ENCODE assay signal across 18 cellular contexts in genomic region chr3:23302276-23302675, GRCh38.
DNase-seq lines count a peak whose midpoint lies in the region; ATAC-seq and TF ChIP-seq lines count a peak whose summit lies in the region.
"Had no signal": no experiment of that assay in that cellular context is flagged by ENCODE, and none has a peak within 500 bp of the region (broad histone marks: within the 10 kb centered on the region; RNA-seq: fewer than 3 reads in every experiment).

No MANE protein-coding gene starts in this region.

- H3K9me3 Mint-ChIP-seq in Calu3 (ENCODE audit: low read depth, unreplicated experiment): peaks cover 2% of the 10 kb centered on the region

- intact Hi-C loops in Calu3 (cut with micrococcal nuclease; ENCODE audit: unreplicated experiment): no loop called here
- intact Hi-C loops in left cardiac atrium (cut with DNase I): no loop called here
- intact Hi-C loops in dorsolateral prefrontal cortex (cut with DNase I): no loop called here
- intact Hi-C loops in heart left ventricle (cut with DNase I): no loop called here

- no peaks in the 10 kb centered on the region for H3K9me3 ChIP-seq in mesenchymal stem cell (ENCODE audit: control insufficient read depth, low read length)
- peaks cover 0 to 2% (median 0%) of the 10 kb centered on the region in 12 donors for H3K9me3 ChIP-seq in heart left ventricle
- H3K9me3 ChIP-seq: Caco-2 had no signal

- H3K27ac Mint-ChIP-seq in Calu3 (ENCODE audit: unreplicated experiment): peak overlapping the region; percentile 20
- H3K27ac Mint-ChIP-seq: CD4-positive, CD25-positive, alpha-beta regulatory T cell had no signal

- H3K23ac ChIP-seq in mesenchymal stem cell (ENCODE audit: low read length in 2 of 2): no peak overlapping the region

- no peak overlapping the region for H3K18ac ChIP-seq in mesenchymal stem cell (ENCODE audit: low read depth in 1 of 2, low read length in 2 of 2)

- TF ChIP-seq CTCF in Calu3 (IDR thresholded peaks at IDR 0.05; ENCODE audit: unreplicated experiment): no peak
- no peak for TF ChIP-seq CTCF in choroid plexus epithelial cell (conservative IDR thresholded peaks at IDR 0.05; ENCODE audit: low read depth, low read length)
- no peak for TF ChIP-seq CTCF in dorsolateral prefrontal cortex (IDR thresholded peaks at IDR 0.05 in 54 of 56, conservative IDR thresholded peaks at IDR 0.05 in 2 of 56; ENCODE audit: low read depth in 1 of 56, partially characterized antibody in 56 of 56)
- TF ChIP-seq CTCF in heart left ventricle (IDR thresholded peaks at IDR 0.05): no peak

- H4K8ac ChIP-seq in mesenchymal stem cell (ENCODE audit: low read length): no peak overlapping the region

- H3K79me1 ChIP-seq in mesenchymal stem cell (replicated peaks; ENCODE audit: low read length, poor library complexity, severe bottlenecking): peaks cover 6% of the 10 kb centered on the region

- H2BK15ac ChIP-seq in mesenchymal stem cell (ENCODE audit: low read depth, poor library complexity, severe bottlenecking): no peak overlapping the region

- H3K4me2 ChIP-seq in mesenchymal stem cell (ENCODE audit: low read length, poor library complexity, severe bottlenecking): no peak overlapping the region
- H3K4me2 ChIP-seq: PC-9 had no signal

- no peaks in the 10 kb centered on the region for H3K27me3 ChIP-seq in mesenchymal stem cell (ENCODE audit: control insufficient read depth in 1 of 2, insufficient read depth in 1 of 2, low read length in 2 of 2)
- H3K27me3 ChIP-seq in dorsolateral prefrontal cortex: no peaks in the 10 kb centered on the region
- no peaks in the 10 kb centered on the region for H3K27me3 ChIP-seq in heart left ventricle

- no peak overlapping the region for H2BK5ac ChIP-seq in mesenchymal stem cell (ENCODE audit: low read depth, low read length, poor library complexity, severe bottlenecking)

- no peak for DNase-seq in Calu3
- DNase-seq in LHCN-M2 (ENCODE audit: low read depth): peak; percentile 58
- DNase-seq in choroid plexus epithelial cell (ENCODE audit: low read depth): peak; percentile 77
- DNase-seq in mesenchymal stem cell: no peak
- no peak for DNase-seq in left cardiac atrium
- DNase-seq in dorsolateral prefrontal cortex: no peak
- DNase-seq in heart left ventricle: no peak
- DNase-seq: Caco-2; CD4-positive, CD25-positive, alpha-beta regulatory T cell; KG1; NCI-H1092; NCI-H146; NCI-H2081; NCI-H510A; NCI-H774; PC-9 had no signal

- no peak for TF ChIP-seq POLR2A in heart left ventricle (IDR thresholded peaks at IDR 0.05)

- no peak overlapping the region for H3K4me3 Mint-ChIP-seq in Calu3 (ENCODE audit: low read depth, unreplicated experiment)
- H3K4me3 Mint-ChIP-seq: CD4-positive, CD25-positive, alpha-beta regulatory T cell had no signal

- no peak overlapping the region for H4K91ac ChIP-seq in mesenchymal stem cell (ENCODE audit: low read length)

- H3K9ac ChIP-seq in mesenchymal stem cell (ENCODE audit: low read length): no peak overlapping the region

- no peak overlapping the region for H3K14ac ChIP-seq in mesenchymal stem cell (ENCODE audit: low read length in 2 of 2)

- BruUV-seq in Calu3 (replicated peaks; lab: Mats Ljungman, UMichigan): no TSS peak

- no peak overlapping the region for H2BK120ac ChIP-seq in mesenchymal stem cell (ENCODE audit: low read depth, low read length)

- no peaks in the 10 kb centered on the region for H3K36me3 Mint-ChIP-seq in Calu3 (ENCODE audit: insufficient read depth, unreplicated experiment)
- H3K36me3 Mint-ChIP-seq: CD4-positive, CD25-positive, alpha-beta regulatory T cell had no signal

- no peak overlapping the region for H2BK12ac ChIP-seq in mesenchymal stem cell (ENCODE audit: low read length in 2 of 2)

- H2AFZ ChIP-seq in mesenchymal stem cell (ENCODE audit: low read depth, low read length): no peak overlapping the region
- H2AFZ ChIP-seq: PC-9 had no signal

- H2AK5ac ChIP-seq in mesenchymal stem cell (ENCODE audit: low read length, severe bottlenecking): no peak overlapping the region

- H3K4me1 ChIP-seq in mesenchymal stem cell (ENCODE audit: control insufficient read depth, insufficient read depth, low read depth, low read length) (peaks cover 9% of the 10 kb centered on the region), heart left ventricle (peaks cover 0 to 42% (median 15%) of the 10 kb centered on the region in 12 donors)

- CTCF ChIA-PET in Calu3 (lab: Charles Lee): no interaction called here

- 100% methylated on average over 1 of the region's 1 CpG for WGBS in mesenchymal stem cell
- 84 to 93% (median 90%) methylated on average over 1 of the region's 1 CpG for WGBS in heart left ventricle, 4 donors

- H3K27ac ChIP-seq in mesenchymal stem cell (ENCODE audit: low read length, poor library complexity, severe bottlenecking) (peak overlapping the region; percentile 14), dorsolateral prefrontal cortex (no peak overlapping the region), heart left ventricle (no peak overlapping the region)
- H3K27ac ChIP-seq: PC-9, SK-N-MC had no signal

- H3K4me3 ChIP-seq in choroid plexus epithelial cell (ENCODE audit: low read depth, low read length) (no peak overlapping the region), mesenchymal stem cell (ENCODE audit: insufficient read depth in 1 of 2, low read depth in 1 of 2, low read length in 2 of 2) (no peak overlapping the region), dorsolateral prefrontal cortex (no peak overlapping the region), heart left ventricle (no peak overlapping the region)
- H3K4me3 ChIP-seq: PC-9, SK-N-MC had no signal

- H3K27me3 Mint-ChIP-seq in Calu3 (ENCODE audit: unreplicated experiment): no peaks in the 10 kb centered on the region
- H3K27me3 Mint-ChIP-seq: CD4-positive, CD25-positive, alpha-beta regulatory T cell had no signal

- ATAC-seq in GM18861 (IDR thresholded peaks at IDR 0.05; ENCODE audit: unreplicated experiment) (no peak), left cardiac atrium (no peak), heart left ventricle (no peak)

- H3K4me1 Mint-ChIP-seq in Calu3 (ENCODE audit: low read depth, unreplicated experiment): no peaks in the 10 kb centered on the region
- H3K4me1 Mint-ChIP-seq: CD4-positive, CD25-positive, alpha-beta regulatory T cell had no signal

- no peak overlapping the region for H3K4ac ChIP-seq in mesenchymal stem cell (ENCODE audit: low read depth in 1 of 2, low read length in 2 of 2)

- no peaks in the 10 kb centered on the region for H3K36me3 ChIP-seq in mesenchymal stem cell (ENCODE audit: control insufficient read depth in 1 of 2, insufficient read depth in 2 of 2, low read depth in 1 of 2, low read length in 2 of 2)
- H3K36me3 ChIP-seq in heart left ventricle: no peaks in the 10 kb centered on the region

Comparison
In these comparisons a context has a peak if more than half of its experiments do, and no peak if none do; other contexts are left out.
1. DNase-seq: peak in LHCN-M2 (single experiment) and choroid plexus epithelial cell (single experiment); none in Calu3 (single experiment), mesenchymal stem cell (single experiment), left cardiac atrium (single experiment), dorsolateral prefrontal cortex (0 of 10) and heart left ventricle (0 of 5).